1 cellular context compared by ENCODE assay signal in the genomic region with DNA sequence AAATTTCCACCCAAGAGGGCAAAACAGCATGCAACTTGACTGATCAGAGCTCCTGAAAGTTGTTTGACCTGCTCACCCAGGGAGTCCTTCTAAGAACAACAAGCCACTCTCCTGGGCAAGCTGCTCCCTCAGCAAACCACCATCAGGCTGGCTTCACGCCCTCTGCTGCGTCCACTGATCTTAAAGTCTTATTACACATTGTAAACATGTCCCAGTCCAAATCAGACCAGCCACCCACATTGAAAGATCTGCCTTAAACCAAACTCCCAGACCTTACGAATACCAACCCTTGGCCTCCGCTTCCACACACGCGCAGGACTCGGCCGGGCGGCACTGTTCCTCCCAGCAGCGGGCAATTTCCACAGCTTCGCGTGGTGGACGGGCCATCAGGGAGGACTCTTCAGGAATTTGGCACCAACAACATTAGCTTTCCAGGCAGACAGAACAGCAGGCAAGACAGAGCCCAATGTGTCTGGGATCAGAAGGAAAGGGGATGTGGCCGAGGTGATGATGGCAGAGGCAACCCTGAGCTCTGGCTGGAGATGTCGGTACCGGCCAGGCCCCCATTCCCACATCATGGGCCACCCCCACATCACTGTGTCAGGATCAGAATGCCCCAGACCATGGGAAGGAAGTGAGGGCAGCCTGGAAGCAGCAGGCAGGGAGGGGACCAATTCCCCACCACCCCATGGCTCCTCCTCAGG.
TF ChIP-seq lines count a peak whose summit lies in the region.

No MANE protein-coding gene starts in this region.

TF ChIP-seq in GM12878, 131 proteins besides CTCF, POLR2A, EP300 and RAD21 (continued from another document):
- TF ChIP-seq SKIL (IDR thresholded peaks at IDR 0.05; ENCODE audit: low read depth, poor library complexity, severe bottlenecking) = no peak
- TF ChIP-seq JUND (IDR thresholded peaks at IDR 0.05; ENCODE audit: low read depth, low read length) = no peak
- TF ChIP-seq ZNF274 (IDR thresholded peaks at IDR 0.05; ENCODE audit: insufficient read depth, insufficient read length) = no peak
- no peak for TF ChIP-seq IKZF2 (IDR thresholded peaks at IDR 0.05)
- no peak for TF ChIP-seq SMAD5 (IDR thresholded peaks at IDR 0.05; ENCODE audit: low read depth)
- TF ChIP-seq ESRRA (IDR thresholded peaks at IDR 0.05; ENCODE audit: low read length) = no peak
- TF ChIP-seq FOS (IDR thresholded peaks at IDR 0.05; ENCODE audit: borderline replicate concordance, extremely low read depth, insufficient read length) = no peak
- no peak for TF ChIP-seq ETV6 (conservative IDR thresholded peaks at IDR 0.05 in 1 of 2, IDR thresholded peaks at IDR 0.05 in 1 of 2; ENCODE audit: borderline replicate concordance in 1 of 2, low read depth in 1 of 2)
- TF ChIP-seq, protein P1, sequence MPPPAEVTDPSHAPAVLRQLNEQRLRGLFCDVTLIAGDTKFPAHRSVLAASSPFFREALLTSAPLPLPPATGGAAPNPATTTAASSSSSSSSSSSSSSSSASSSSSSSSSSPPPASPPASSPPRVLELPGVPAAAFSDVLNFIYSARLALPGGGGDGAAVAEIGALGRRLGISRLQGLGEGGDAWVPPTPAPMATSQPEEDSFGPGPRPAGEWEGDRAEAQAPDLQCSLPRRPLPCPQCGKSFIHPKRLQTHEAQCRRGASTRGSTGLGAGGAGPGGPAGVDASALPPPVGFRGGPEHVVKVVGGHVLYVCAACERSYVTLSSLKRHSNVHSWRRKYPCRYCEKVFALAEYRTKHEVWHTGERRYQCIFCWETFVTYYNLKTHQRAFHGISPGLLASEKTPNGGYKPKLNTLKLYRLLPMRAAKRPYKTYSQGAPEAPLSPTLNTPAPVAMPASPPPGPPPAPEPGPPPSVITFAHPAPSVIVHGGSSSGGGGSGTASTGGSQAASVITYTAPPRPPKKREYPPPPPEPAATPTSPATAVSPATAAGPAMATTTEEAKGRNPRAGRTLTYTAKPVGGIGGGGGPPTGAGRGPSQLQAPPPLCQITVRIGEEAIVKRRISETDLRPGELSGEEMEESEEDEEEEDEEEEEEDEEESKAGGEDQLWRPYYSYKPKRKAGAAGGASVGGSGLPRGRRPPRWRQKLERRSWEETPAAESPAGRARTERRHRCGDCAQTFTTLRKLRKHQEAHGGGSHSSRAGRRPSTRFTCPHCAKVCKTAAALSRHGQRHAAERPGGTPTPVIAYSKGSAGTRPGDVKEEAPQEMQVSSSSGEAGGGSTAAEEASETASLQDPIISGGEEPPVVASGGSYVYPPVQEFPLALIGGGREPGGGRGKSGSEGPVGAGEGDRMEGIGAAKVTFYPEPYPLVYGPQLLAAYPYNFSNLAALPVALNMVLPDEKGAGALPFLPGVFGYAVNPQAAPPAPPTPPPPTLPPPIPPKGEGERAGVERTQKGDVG (CRISPR knock-in tag; IDR thresholded peaks at IDR 0.05) = no peak
